Comparison of ENCODE assay signal across 19 cellular contexts in genomic region chr2:109280804-109281203, GRCh38.
DNase-seq lines count a peak whose midpoint lies in the region; ATAC-seq and TF ChIP-seq lines count a peak whose summit lies in the region.
"Had no signal": no experiment of that assay in that cellular context is flagged by ENCODE, and none has a peak within 500 bp of the region (broad histone marks: within the 10 kb centered on the region; RNA-seq: fewer than 3 reads in every experiment).

No MANE protein-coding gene starts in this region.

- in situ Hi-C loops in SK-MEL-5 (cut with HindIII; ENCODE audit: low pct_unique_long_range_greater_than_20kb, low sequenced_read_pairs) = no loop called here

- TF ChIP-seq CTCF in heart right ventricle (IDR thresholded peaks at IDR 0.05) = peak in 3 of 9 donors; percentile 32 to 43 (median 42)
- no peak for TF ChIP-seq CTCF in prostate gland (IDR thresholded peaks at IDR 0.05)

- H3K4me3 ChIP-seq in heart right ventricle (no peak overlapping the region), prostate gland (no peak overlapping the region)
- H3K4me3 ChIP-seq: thyroid gland had no signal

- H3K4me1 ChIP-seq in heart right ventricle (peaks cover 13 to 48% (median 23%) of the 10 kb centered on the region in 9 donors), prostate gland (replicated peaks) (no peaks in the 10 kb centered on the region)

- WGBS in heart right ventricle, 2 donors = 77 to 86% methylated on average over 7 of the region's 7 CpGs
- WGBS in prostate gland = 84% methylated on average over 7 of the region's 7 CpGs

- H3K36me3 ChIP-seq in heart right ventricle (no peaks in the 10 kb centered on the region), prostate gland (no peaks in the 10 kb centered on the region)
- H3K36me3 ChIP-seq: thyroid gland had no signal

- TF ChIP-seq POLR2A in prostate gland (IDR thresholded peaks at IDR 0.05) = no peak

- intact Hi-C loops in heart right ventricle (cut with DNase I) (loop anchor here in 4 of 10 donors (5.0 to 10.0 kb wide), 4 partner anchors 36 to 234 kb away; no protein-coding TSS in a partner anchor), Right ventricle myocardium inferior (cut with DNase I) (loop anchor here (5.0 kb wide), 2 partner anchors 41 to 226 kb away; no protein-coding TSS in a partner anchor), left ventricle myocardium superior (cut with micrococcal nuclease) (no loop called here), prostate gland (cut with DNase I) (no loop called here)

- DNase-seq in heart right ventricle = peak in 1 of 2 donors; percentile 33
- no peak for DNase-seq in Right ventricle myocardium inferior (ENCODE audit: missing footprints)
- DNase-seq in SK-MEL-5 (ENCODE audit: low read depth, low spot score) = peak; percentile 4
- peak; percentile 41 for DNase-seq in left ventricle myocardium superior
- DNase-seq in prostate gland (ENCODE audit: low spot score) = no peak
- DNase-seq in GDM1 (lab: John Stamatoyannopoulos, UW) = no peak
- DNase-seq: activated B cell treated with CpG ODN at 0.5 μM for 24 hours; activated CD8-positive, alpha-beta memory T cell treated with anti-CD3 and anti-CD28 coated beads, Interleukin-2, amount 50 U/mL, for 4 hours; activated naive CD4-positive, alpha-beta T cell; Caco-2; effector CD8-positive, alpha-beta T cell; mesenchymal stem cell; NCI-H1105 treated with DMSO at 0.1 percent for 48 hours; NCI-H524 treated with DMSO at 0.1 percent for 48 hours; stimulated activated CD4-positive, alpha-beta T cell treated with anti-CD3 and anti-CD28 coated beads, Interleukin-4, amount 100 ng/mL, for 4 hours; T-helper 1 cell had no signal

- H3K27ac ChIP-seq in heart right ventricle (no peak overlapping the region), prostate gland (no peak overlapping the region)
- H3K27ac ChIP-seq: thyroid gland had no signal

- no peaks in the 10 kb centered on the region for H3K9me3 ChIP-seq in heart right ventricle
- no peaks in the 10 kb centered on the region for H3K9me3 ChIP-seq in prostate gland
- H3K9me3 ChIP-seq: Caco-2, thyroid gland had no signal

- ATAC-seq in heart right ventricle (peak in 5 of 8 donors; percentile 23 to 63 (median 59)), Right ventricle myocardium inferior (no peak), left ventricle myocardium superior (peak; percentile 65), GM19452 (IDR thresholded peaks at IDR 0.05; ENCODE audit: unreplicated experiment) (no peak), HG02571 (IDR thresholded peaks at IDR 0.05; ENCODE audit: unreplicated experiment) (no peak)

- no peaks in the 10 kb centered on the region for H3K27me3 ChIP-seq in heart right ventricle
- no peaks in the 10 kb centered on the region for H3K27me3 ChIP-seq in prostate gland (replicated peaks; ENCODE audit: insufficient read depth)
- H3K27me3 ChIP-seq: thyroid gland had no signal

Comparison
In these comparisons a context has a peak if more than half of its experiments do, and no peak if none do; other contexts are left out.
1. ATAC-seq: peak in heart right ventricle (5 of 8) and left ventricle myocardium superior (single experiment); none in Right ventricle myocardium inferior (single experiment), GM19452 (single experiment) and HG02571 (single experiment).
2. DNase-seq: peak in SK-MEL-5 (single experiment) and left ventricle myocardium superior (single experiment); none in Right ventricle myocardium inferior (single experiment), prostate gland (single experiment) and GDM1 (single experiment).